11 cellular contexts compared by ENCODE assay signal in genomic region chr5:55914141-55914413, GRCh38.
DNase-seq lines count a peak whose midpoint lies in the region; ATAC-seq and TF ChIP-seq lines count a peak whose summit lies in the region.
"Had no signal": no experiment of that assay in that cellular context is flagged by ENCODE, and none has a peak within 500 bp of the region (broad histone marks: within the 10 kb centered on the region; RNA-seq: fewer than 3 reads in every experiment).

No MANE protein-coding gene starts in this region.

- no peak overlapping the region for H2BK5ac ChIP-seq in neuronal stem cell (ENCODE audit: low read length)

- H2BK120ac ChIP-seq in neuronal stem cell (ENCODE audit: low read depth, low read length) = no peak overlapping the region

- TF ChIP-seq POLR2A in testis (IDR thresholded peaks at IDR 0.05) = no peak

- DNase-seq in GM10248 (ENCODE audit: extremely low spot score) (peak; percentile 59), neuronal stem cell (ENCODE audit: low spot score) (no peak), testis (no peak), DMS 273 treated with DMSO at 0.1 percent for 48 hours (lab: John Stamatoyannopoulos, UW) (no peak)
- no peak for DNase-seq in stimulated activated naive CD8-positive, alpha-beta T cell treated with anti-CD3 and anti-CD28 coated beads, Interleukin-15, Interleukin-2, amounts not matched to agents 100 U/mL and 50 U/mL, for 24 hours
- DNase-seq: NCI-H2081 treated with DMSO at 0.1 percent for 48 hours, sigmoid colon had no signal

- H3K14ac ChIP-seq in neuronal stem cell (ENCODE audit: low read length) = no peak overlapping the region

- H3K36me3 ChIP-seq in neuronal stem cell (replicated peaks in 1 of 2; ENCODE audit: control insufficient read depth in 2 of 2, insufficient read depth in 2 of 2, low read length in 2 of 2) = no peaks in the 10 kb centered on the region
- H3K36me3 ChIP-seq in testis (ENCODE audit: low read depth, missing control alignments) = no peaks in the 10 kb centered on the region
- H3K36me3 ChIP-seq: sigmoid colon had no signal

- H2BK15ac ChIP-seq in neuronal stem cell (ENCODE audit: low read length) = no peak overlapping the region

- POLR2A ChIA-PET in GM10248 (lab: Yijun Ruan, JAX) = no interaction called here

- intact Hi-C loops in testis (cut with DNase I; ENCODE audit: low total_unique reads) = no loop called here

- H3K4me1 ChIP-seq in neuronal stem cell (ENCODE audit: control insufficient read depth in 2 of 2, insufficient read depth in 1 of 2, low read depth in 1 of 2, low read length in 2 of 2) = peaks cover 6 to 9% of the 10 kb centered on the region in 2 donors
- H3K4me1 ChIP-seq in testis = no peaks in the 10 kb centered on the region
- H3K4me1 ChIP-seq: sigmoid colon had no signal

- ATAC-seq in GM19455 (IDR thresholded peaks at IDR 0.05; ENCODE audit: unreplicated experiment) (peak; percentile 78), HG02852 (IDR thresholded peaks at IDR 0.05; ENCODE audit: unreplicated experiment) (peak; percentile 91), HG03521 (IDR thresholded peaks at IDR 0.05; ENCODE audit: unreplicated experiment) (peak; percentile 81)
- no peak for ATAC-seq in stimulated activated naive CD8-positive, alpha-beta T cell treated with anti-CD3 and anti-CD28 coated beads, Interleukin-15, Interleukin-2, amounts not matched to agents 100 U/mL and 50 U/mL, for 24 hours
- ATAC-seq: K562 had no signal

- no CpG with 5 or more reads among the region's 1 CpG for WGBS in neuronal stem cell (ENCODE audit: extremely low coverage in 2 of 2, insufficient read length in 2 of 2, insufficient replicate concordance in 1 of 2), 2 donors
- WGBS in testis, 2 donors = 92 to 100% methylated on average over 1 of the region's 1 CpG

- H3K4ac ChIP-seq in neuronal stem cell (ENCODE audit: low read length) = no peak overlapping the region

- H3K18ac ChIP-seq in neuronal stem cell (ENCODE audit: low read length) = no peak overlapping the region

- no peak overlapping the region for H3K23ac ChIP-seq in neuronal stem cell (ENCODE audit: low read depth, low read length, poor library complexity)

- H3K9me3 ChIP-seq in neuronal stem cell (replicated peaks in 1 of 2; ENCODE audit: control insufficient read depth in 2 of 2, insufficient read depth in 1 of 2, low read depth in 1 of 2, low read length in 2 of 2) (no peaks in the 10 kb centered on the region), testis (no peaks in the 10 kb centered on the region)
- H3K9me3 ChIP-seq: sigmoid colon had no signal

- H2AK5ac ChIP-seq in neuronal stem cell (ENCODE audit: low read depth, low read length) = no peak overlapping the region

- CTCF ChIA-PET in GM10248 (lab: Yijun Ruan, JAX) = interaction anchor here (1.2 to 1.9 kb wide), 3 partner anchors 10 to 23 kb away, joined by 4 to 6 read pairs (median 4); no protein-coding TSS in a partner anchor

- no peak overlapping the region for H3K9ac ChIP-seq in neuronal stem cell (ENCODE audit: low read depth, low read length, poor library complexity)

- H2AFZ ChIP-seq in neuronal stem cell (ENCODE audit: low read length) = no peak overlapping the region

- H3K27me3 ChIP-seq in neuronal stem cell (ENCODE audit: control insufficient read depth in 3 of 3, insufficient read depth in 3 of 3, low read depth in 1 of 3, low read length in 3 of 3) (peaks cover 0 to 7% (median 3%) of the 10 kb centered on the region in 3 experiments), testis (no peaks in the 10 kb centered on the region)
- H3K27me3 ChIP-seq: sigmoid colon had no signal

- H3K27ac ChIP-seq in neuronal stem cell (replicated peaks; ENCODE audit: low read length) (no peak overlapping the region), testis (no peak overlapping the region)
- H3K27ac ChIP-seq: sigmoid colon had no signal

- TF ChIP-seq CTCF in GM10248 (IDR thresholded peaks at IDR 0.05; ENCODE audit: control extremely low read depth, extremely low read depth, low read depth, missing control alignments) (no peak), testis (IDR thresholded peaks at IDR 0.05) (no peak)

- H4K8ac ChIP-seq in neuronal stem cell (ENCODE audit: low read depth, low read length) = no peak overlapping the region

- no peak overlapping the region for H4K91ac ChIP-seq in neuronal stem cell (ENCODE audit: low read depth, low read length, poor library complexity)

- H2BK12ac ChIP-seq in neuronal stem cell (ENCODE audit: low read length) = no peak overlapping the region

- H3K4me3 ChIP-seq in neuronal stem cell (ENCODE audit: low read length in 2 of 2) (no peak overlapping the region), testis (no peak overlapping the region)
- H3K4me3 ChIP-seq: K562, sigmoid colon had no signal

- H3K79me1 ChIP-seq in neuronal stem cell (ENCODE audit: low read depth, low read length) = no peaks in the 10 kb centered on the region

- H3K4me2 ChIP-seq in neuronal stem cell (ENCODE audit: insufficient read depth, low read length, poor library complexity, severe bottlenecking) = no peak overlapping the region
